9 cellular contexts compared by ENCODE assay signal in the genomic region with DNA sequence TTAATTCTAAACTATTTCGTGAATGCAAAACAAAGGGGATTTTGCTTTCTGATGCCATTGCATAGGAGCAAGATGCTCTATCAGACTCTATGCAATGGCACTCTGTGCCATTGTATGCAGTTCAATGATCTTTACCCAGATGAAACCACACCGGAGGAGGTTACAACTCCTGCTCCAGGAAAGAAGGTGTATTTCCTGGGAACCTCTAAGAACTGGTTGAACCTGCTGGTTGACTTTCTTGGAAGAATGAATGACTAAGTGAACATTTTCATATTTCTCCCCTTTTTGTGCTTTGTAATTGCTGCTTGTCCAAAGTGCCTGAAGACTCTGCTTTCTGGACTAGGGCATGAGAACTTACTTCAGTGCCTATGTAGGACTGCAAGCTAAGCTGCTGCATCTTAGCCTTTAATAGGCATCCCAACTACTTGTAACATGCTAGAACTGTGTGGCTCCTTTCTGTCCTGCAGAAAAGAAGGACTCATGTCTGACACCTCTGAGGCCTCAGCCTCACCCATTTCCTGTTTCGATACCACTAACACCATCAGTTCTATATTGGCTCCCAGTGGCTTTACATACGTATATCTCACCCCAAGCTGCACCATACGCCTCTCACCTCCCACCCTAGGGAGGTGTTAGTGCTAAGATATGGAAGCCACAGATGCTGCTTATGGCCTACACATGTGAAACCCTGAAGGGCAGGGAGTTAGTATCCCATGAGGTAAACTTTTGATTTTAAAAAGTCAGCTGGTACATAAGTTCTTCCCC.
DNase-seq lines count a peak whose midpoint lies in the region; ATAC-seq and TF ChIP-seq lines count a peak whose summit lies in the region.
"Had no signal": no experiment of that assay in that cellular context is flagged by ENCODE, and none has a peak within 500 bp of the region (broad histone marks: within the 10 kb centered on the region; RNA-seq: fewer than 3 reads in every experiment).

No MANE protein-coding gene starts in this region.

- H3K4me3 Mint-ChIP-seq in activated CD4-positive, alpha-beta T cell treated with anti-CD3 and anti-CD28 coated beads, Interleukin-2, amount 10 ng/mL, durations not matched to agents 24 days and 14 days = no peak overlapping the region
- no peak overlapping the region for H3K4me3 Mint-ChIP-seq in GM23338
- H3K4me3 Mint-ChIP-seq: stimulated activated naive CD8-positive, alpha-beta T cell treated with anti-CD3 and anti-CD28 coated beads, Interleukin-15, Interleukin-2, amounts not matched to agents 100 ng/mL and 50 ng/mL, for 24 hours had no signal

- no peak for TF ChIP-seq POLR2A in adrenal gland (IDR thresholded peaks at IDR 0.05)
- TF ChIP-seq POLR2A in testis (IDR thresholded peaks at IDR 0.05) = no peak

- no peaks in the 10 kb centered on the region for H3K9me3 Mint-ChIP-seq in activated CD4-positive, alpha-beta T cell treated with anti-CD3 and anti-CD28 coated beads, Interleukin-2, amount 10 ng/mL, durations not matched to agents 24 days and 14 days
- H3K9me3 Mint-ChIP-seq in GM23338 = no peaks in the 10 kb centered on the region
- H3K9me3 Mint-ChIP-seq: stimulated activated naive CD8-positive, alpha-beta T cell treated with anti-CD3 and anti-CD28 coated beads, Interleukin-15, Interleukin-2, amounts not matched to agents 100 ng/mL and 50 ng/mL, for 24 hours had no signal

- H3K9me3 ChIP-seq in adrenal gland (replicated peaks in 1 of 3) = no peaks in the 10 kb centered on the region
- no peaks in the 10 kb centered on the region for H3K9me3 ChIP-seq in testis

- H3K4me3 ChIP-seq in GM23338 (no peak overlapping the region), adrenal gland (no peak overlapping the region), testis (no peak overlapping the region)

- 0 out of 2 replicates have a peak, but pooled peaks cover 6% of the 10 kb centered on the region for H3K9me2 ChIP-seq in GM23338 (ENCODE audit: insufficient read depth)

- peak; percentile 94 for ATAC-seq in HG03025 (IDR thresholded peaks at IDR 0.05; ENCODE audit: low FRiP score, unreplicated experiment)
- ATAC-seq in GM23338 = no peak

- WGBS in adrenal gland, 4 donors = 75 to 84% (median 83%) methylated on average over 5 of the region's 5 CpGs
- WGBS in testis, 2 donors = 79 to 91% methylated on average over 5 of the region's 5 CpGs

- no peak overlapping the region for H3K4me2 ChIP-seq in GM23338

- H3F3A ChIP-seq in GM23338 (replicated peaks; ENCODE audit: low read depth) = no peaks in the 10 kb centered on the region

- no peak overlapping the region for H2AFZ ChIP-seq in GM23338

- peaks cover 8% of the 10 kb centered on the region for H3K4me1 Mint-ChIP-seq in activated CD4-positive, alpha-beta T cell treated with anti-CD3 and anti-CD28 coated beads, Interleukin-2, amount 10 ng/mL, durations not matched to agents 24 days and 14 days
- peaks cover 17% of the 10 kb centered on the region for H3K4me1 Mint-ChIP-seq in GM23338

- no peaks in the 10 kb centered on the region for H4K20me1 ChIP-seq in GM23338 (replicated peaks; ENCODE audit: insufficient read depth)

- no peaks in the 10 kb centered on the region for H3K36me3 Mint-ChIP-seq in activated CD4-positive, alpha-beta T cell treated with anti-CD3 and anti-CD28 coated beads, Interleukin-2, amount 10 ng/mL, durations not matched to agents 24 days and 14 days (ENCODE audit: low read depth)
- H3K36me3 Mint-ChIP-seq in GM23338 (ENCODE audit: low read depth) = no peaks in the 10 kb centered on the region

- no peaks in the 10 kb centered on the region for H3K36me3 ChIP-seq in GM23338 (ENCODE audit: insufficient read depth)
- no peaks in the 10 kb centered on the region for H3K36me3 ChIP-seq in adrenal gland (replicated peaks in 1 of 2)
- no peaks in the 10 kb centered on the region for H3K36me3 ChIP-seq in testis (ENCODE audit: low read depth, missing control alignments)

- no peak overlapping the region for H3K27ac Mint-ChIP-seq in activated CD4-positive, alpha-beta T cell treated with anti-CD3 and anti-CD28 coated beads, Interleukin-2, amount 10 ng/mL, durations not matched to agents 24 days and 14 days
- H3K27ac Mint-ChIP-seq in GM23338 = no peak overlapping the region
- H3K27ac Mint-ChIP-seq: stimulated activated naive CD8-positive, alpha-beta T cell treated with anti-CD3 and anti-CD28 coated beads, Interleukin-15, Interleukin-2, amounts not matched to agents 100 ng/mL and 50 ng/mL, for 24 hours had no signal

- TF ChIP-seq CTCF in GM23338 (conservative IDR thresholded peaks at IDR 0.05; ENCODE audit: low read depth in 2 of 2) (no peak), adrenal gland (IDR thresholded peaks at IDR 0.05) (no peak), testis (IDR thresholded peaks at IDR 0.05) (no peak)

- H3K79me2 ChIP-seq in GM23338 (replicated peaks; ENCODE audit: insufficient read depth) = no peaks in the 10 kb centered on the region

- H3K27me3 ChIP-seq in GM23338 (ENCODE audit: insufficient read depth) (no peaks in the 10 kb centered on the region), adrenal gland (no peaks in the 10 kb centered on the region), testis (no peaks in the 10 kb centered on the region)

- H3K4me1 ChIP-seq in GM23338 (ENCODE audit: insufficient read depth) (peaks cover 15% of the 10 kb centered on the region), adrenal gland (replicated peaks in 1 of 2) (peaks cover 5 to 15% of the 10 kb centered on the region in 2 donors), testis (no peaks in the 10 kb centered on the region)

- H3K27ac ChIP-seq in GM23338 (ENCODE audit: low read depth) = no peak overlapping the region
- H3K27ac ChIP-seq in adrenal gland = no peak overlapping the region
- H3K27ac ChIP-seq in testis = no peak overlapping the region

- no peaks in the 10 kb centered on the region for H3K27me3 Mint-ChIP-seq in activated CD4-positive, alpha-beta T cell treated with anti-CD3 and anti-CD28 coated beads, Interleukin-2, amount 10 ng/mL, durations not matched to agents 24 days and 14 days
- H3K27me3 Mint-ChIP-seq in GM23338 (ENCODE audit: insufficient read depth, low read depth, poor library complexity) = no peaks in the 10 kb centered on the region

- intact Hi-C loops in activated CD4-positive, alpha-beta T cell treated with anti-CD3 and anti-CD28 coated beads, Interleukin-2, amount 10 ng/mL, durations not matched to agents 24 days and 14 days (cut with micrococcal nuclease) = no loop called here
- intact Hi-C loops in adrenal gland (cut with DNase I) = no loop called here
- intact Hi-C loops in testis (cut with DNase I; ENCODE audit: low total_unique reads) = no loop called here

- peak; percentile 60 for DNase-seq in activated CD4-positive, alpha-beta T cell treated with anti-CD3 and anti-CD28 coated beads, Interleukin-2, amount 10 ng/mL, durations not matched to agents 24 days and 14 days
- no peak for DNase-seq in activated CD4-positive, alpha-beta T cell treated with anti-CD3 and anti-CD28 coated beads for 4 hours
- DNase-seq in SKM-1 (lab: John Stamatoyannopoulos, UW; ENCODE audit: unreplicated experiment) (peak; percentile 2), renal cortical epithelial cell (ENCODE audit: low read depth) (peak; percentile 50), GM23338 (ENCODE audit: low spot score) (no peak), adrenal gland (no peak), testis (no peak)

TF ChIP-seq in GM23338, 12 proteins besides CTCF, POLR2A, EP300 and RAD21 (continues in another document):
- TF ChIP-seq JUNB (IDR thresholded peaks at IDR 0.05; ENCODE audit: unreplicated experiment) = no peak
- TF ChIP-seq STAT1 (IDR thresholded peaks at IDR 0.05; ENCODE audit: unreplicated experiment) = no peak

Comparison
In these comparisons a context has a peak if more than half of its experiments do, and no peak if none do; other contexts are left out.
1. DNase-seq: peak in activated CD4-positive, alpha-beta T cell treated with anti-CD3 and anti-CD28 coated beads, Interleukin-2, amount 10 ng/mL, durations not matched to agents 24 days and 14 days (single experiment), SKM-1 (single experiment) and renal cortical epithelial cell (single experiment); none in activated CD4-positive, alpha-beta T cell treated with anti-CD3 and anti-CD28 coated beads for 4 hours (0 of 2), GM23338 (single experiment), adrenal gland (0 of 7) and testis (single experiment).